35 cellular contexts compared by ENCODE assay signal in the genomic region with DNA sequence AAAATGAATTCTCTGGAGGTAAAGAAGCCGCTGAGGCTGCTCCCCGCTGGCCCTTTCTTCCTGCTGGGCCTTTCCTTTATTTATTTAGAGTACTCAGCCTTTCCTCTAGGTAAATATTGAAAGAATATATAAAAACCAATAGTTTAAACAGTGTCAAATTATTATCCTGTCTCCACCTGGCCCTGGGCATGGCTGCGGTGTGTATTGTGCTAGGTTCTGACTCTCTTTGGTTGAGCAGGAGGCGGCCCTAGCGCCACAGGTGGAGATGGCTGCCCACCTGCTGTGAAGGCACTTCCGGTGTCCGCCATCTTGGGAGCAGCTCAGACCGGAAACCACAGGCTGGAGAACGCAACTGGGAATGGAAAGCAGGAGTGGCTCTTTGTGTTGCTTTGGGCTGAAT. TPM values are rescaled to one million over a fixed set of nuclear protein-coding genes. Genes with fewer than 3 reads are reported as not detected.
DNase-seq lines count a peak whose midpoint lies in the region; ATAC-seq and TF ChIP-seq lines count a peak whose summit lies in the region.
"Had no signal": no experiment of that assay in that cellular context is flagged by ENCODE, and none has a peak within 500 bp of the region (broad histone marks: within the 10 kb centered on the region; RNA-seq: fewer than 3 reads in every experiment).

No MANE protein-coding gene starts in this region.

- in situ Hi-C loops in mammary epithelial cell (cut with MboI; ENCODE audit: low sequenced_read_pairs in 2 of 2) = loop anchor here in 1 of 2 donors (10.0 kb wide), 1 partner anchor 426 kb away; no protein-coding TSS in a partner anchor

- H3K27me3 ChIP-seq in breast epithelium = no peaks in the 10 kb centered on the region
- no peaks in the 10 kb centered on the region for H3K27me3 ChIP-seq in mammary epithelial cell (ENCODE audit: insufficient read depth, low read length)
- peaks cover 10% of the 10 kb centered on the region for H3K27me3 ChIP-seq in CD4-positive, alpha-beta memory T cell (ENCODE audit: insufficient read depth, low read length)
- H3K27me3 ChIP-seq: brain microvascular endothelial cell, foreskin keratinocyte, vagina had no signal

- no peak for ATAC-seq in HG03460 (IDR thresholded peaks at IDR 0.05; ENCODE audit: unreplicated experiment)
- ATAC-seq: activated CD4-positive, alpha-beta T cell treated with anti-CD3 and anti-CD28 coated beads for 36 hours; activated T-cell treated with anti-CD3 and anti-CD28 coated beads, Interleukin-2, amount 50 U/mL, for 4 hours; foreskin keratinocyte; heart right ventricle; left lobe of liver; stimulated activated effector memory CD8-positive, alpha-beta T cell treated with anti-CD3 and anti-CD28 coated beads, Interleukin-12 subunit alpha, Interleukin-12 subunit beta, amount 100 ng/mL, for 72 hours had no signal

- no peaks in the 10 kb centered on the region for H3K79me2 ChIP-seq in mammary epithelial cell (ENCODE audit: insufficient read depth, low read length)

- dilution Hi-C loops in mammary epithelial cell (cut with HindIII; ENCODE audit: low sequenced_read_pairs) = loop anchor here (25.0 kb wide), 1 partner anchor 372 kb away; a partner anchor contains a TSS

- H3K9me3 Mint-ChIP-seq in type B pancreatic cell = peaks cover 6% of the 10 kb centered on the region
- H3K9me3 Mint-ChIP-seq in CD4-positive, alpha-beta memory T cell = no peaks in the 10 kb centered on the region
- H3K9me3 Mint-ChIP-seq in activated T-cell treated with anti-CD3 and anti-CD28 coated beads, Interleukin-2, amount 50 U/mL, for 24 hours = no peaks in the 10 kb centered on the region
- H3K9me3 Mint-ChIP-seq: activated T-cell treated with anti-CD3 and anti-CD28 coated beads, Interleukin-2, amount 50 U/mL, for 4 hours; stimulated activated effector memory CD8-positive, alpha-beta T cell treated with anti-CD3 and anti-CD28 coated beads, Interleukin-12 subunit alpha, Interleukin-12 subunit beta, amount 100 ng/mL, for 72 hours had no signal

- H3K27ac ChIP-seq in breast epithelium (peak overlapping the region; percentile 88 to 90), mammary epithelial cell (ENCODE audit: insufficient read depth, low read depth, low read length) (no peak overlapping the region)
- no peak overlapping the region for H3K27ac ChIP-seq in CD4-positive, alpha-beta memory T cell (ENCODE audit: low read depth, low read length)
- H3K27ac ChIP-seq: adrenal gland, brain microvascular endothelial cell, foreskin keratinocyte, heart right ventricle, RWPE1, vagina had no signal

- peak overlapping the region; percentile 9 for H3K27ac Mint-ChIP-seq in type B pancreatic cell
- no peak overlapping the region for H3K27ac Mint-ChIP-seq in CD4-positive, alpha-beta memory T cell
- H3K27ac Mint-ChIP-seq in activated T-cell treated with anti-CD3 and anti-CD28 coated beads, Interleukin-2, amount 50 U/mL, for 24 hours = no peak overlapping the region
- H3K27ac Mint-ChIP-seq: activated CD4-positive, alpha-beta T cell treated with anti-CD3 and anti-CD28 coated beads for 36 hours; stimulated activated effector memory CD8-positive, alpha-beta T cell treated with anti-CD3 and anti-CD28 coated beads, Interleukin-12 subunit alpha, Interleukin-12 subunit beta, amount 100 ng/mL, for 72 hours had no signal

- no peak overlapping the region for H3K4me3 Mint-ChIP-seq in type B pancreatic cell
- H3K4me3 Mint-ChIP-seq in CD4-positive, alpha-beta memory T cell = no peak overlapping the region
- no peak overlapping the region for H3K4me3 Mint-ChIP-seq in activated T-cell treated with anti-CD3 and anti-CD28 coated beads, Interleukin-2, amount 50 U/mL, for 24 hours
- H3K4me3 Mint-ChIP-seq: activated CD4-positive, alpha-beta T cell treated with anti-CD3 and anti-CD28 coated beads for 36 hours; activated T-cell treated with anti-CD3 and anti-CD28 coated beads, Interleukin-2, amount 50 U/mL, for 4 hours; naive B cell; stimulated activated effector memory CD8-positive, alpha-beta T cell treated with anti-CD3 and anti-CD28 coated beads, Interleukin-12 subunit alpha, Interleukin-12 subunit beta, amount 100 ng/mL, for 72 hours had no signal

- TF ChIP-seq POLR2A in breast epithelium (IDR thresholded peaks at IDR 0.05) = no peak

- TF ChIP-seq CTCF in breast epithelium (IDR thresholded peaks at IDR 0.05) = no peak
- TF ChIP-seq CTCF in mammary epithelial cell (conservative IDR thresholded peaks at IDR 0.05 in 1 of 2, IDR thresholded peaks at IDR 0.05 in 1 of 2; ENCODE audit: extremely low read depth in 1 of 2, insufficient read depth in 1 of 2, low read depth in 1 of 2, low read length in 2 of 2) = no peak
- no peak for TF ChIP-seq CTCF in type B pancreatic cell (conservative IDR thresholded peaks at IDR 0.05)

- H4K20me1 ChIP-seq in mammary epithelial cell (ENCODE audit: insufficient read depth, low read length) = no peaks in the 10 kb centered on the region

- no peak overlapping the region for H3K4me3 ChIP-seq in breast epithelium
- H3K4me3 ChIP-seq in mammary epithelial cell (replicated peaks in 1 of 3; ENCODE audit: insufficient read depth in 1 of 3, low read depth in 2 of 3, low read length in 3 of 3) = no peak overlapping the region
- no peak overlapping the region for H3K4me3 ChIP-seq in CD4-positive, alpha-beta memory T cell (ENCODE audit: low read length in 2 of 2)
- H3K4me3 ChIP-seq: adrenal gland, heart right ventricle, vagina had no signal

- no peaks in the 10 kb centered on the region for H3K36me3 Mint-ChIP-seq in type B pancreatic cell
- H3K36me3 Mint-ChIP-seq in CD4-positive, alpha-beta memory T cell = no peaks in the 10 kb centered on the region
- H3K36me3 Mint-ChIP-seq in activated T-cell treated with anti-CD3 and anti-CD28 coated beads, Interleukin-2, amount 50 U/mL, for 24 hours (ENCODE audit: low read depth) = no peaks in the 10 kb centered on the region
- H3K36me3 Mint-ChIP-seq: naive B cell; stimulated activated effector memory CD8-positive, alpha-beta T cell treated with anti-CD3 and anti-CD28 coated beads, Interleukin-12 subunit alpha, Interleukin-12 subunit beta, amount 100 ng/mL, for 72 hours had no signal

- no TSS peak for BruUV-seq in mammary epithelial cell (replicated peaks; lab: Mats Ljungman, UMichigan)

- no peaks in the 10 kb centered on the region for H3K36me3 ChIP-seq in breast epithelium
- no peaks in the 10 kb centered on the region for H3K36me3 ChIP-seq in mammary epithelial cell (ENCODE audit: insufficient read depth, low read length)
- H3K36me3 ChIP-seq in CD4-positive, alpha-beta memory T cell (ENCODE audit: insufficient read depth, low read length) = no peaks in the 10 kb centered on the region
- H3K36me3 ChIP-seq: adrenal gland, brain microvascular endothelial cell, heart right ventricle, vagina had no signal

- H3K4me2 ChIP-seq in mammary epithelial cell (ENCODE audit: insufficient read depth, low read depth, low read length) = no peak overlapping the region
- H3K4me2 ChIP-seq: SK-N-SH had no signal

- CTCF ChIA-PET in mammary epithelial cell (lab: Charles Lee; ENCODE audit: low non-redundant PET) = no interaction called here
- CTCF ChIA-PET in CD4-positive, alpha-beta memory T cell (lab: Charles Lee; ENCODE audit: partially characterized antibody) = no interaction called here

- POLR2A ChIA-PET in CD4-positive, alpha-beta memory T cell (lab: Charles Lee; ENCODE audit: partially characterized antibody) = no interaction called here

- H3K4me1 ChIP-seq in breast epithelium (peaks cover 0 to 19% of the 10 kb centered on the region in 2 donors), mammary epithelial cell (ENCODE audit: insufficient read depth, low read length) (peaks cover 7% of the 10 kb centered on the region)
- no peaks in the 10 kb centered on the region for H3K4me1 ChIP-seq in CD4-positive, alpha-beta memory T cell (ENCODE audit: insufficient read depth, low read length)
- H3K4me1 ChIP-seq: adrenal gland, foreskin keratinocyte had no signal

- H3K9me3 ChIP-seq in breast epithelium (no peaks in the 10 kb centered on the region), mammary epithelial cell (replicated peaks; ENCODE audit: insufficient read depth, low read length) (no peaks in the 10 kb centered on the region)
- H3K9me3 ChIP-seq in CD4-positive, alpha-beta memory T cell (ENCODE audit: control insufficient read depth in 1 of 2, low read length in 2 of 2) = no peaks in the 10 kb centered on the region
- H3K9me3 ChIP-seq: adrenal gland, heart right ventricle, SK-N-SH, vagina had no signal

- intact Hi-C loops in breast epithelium (cut with DNase I; ENCODE audit: low total_unique reads) (loop anchor here (10.0 kb wide), 1 partner anchor 236 kb away; no protein-coding TSS in a partner anchor), mammary epithelial cell (cut with micrococcal nuclease) (loop anchor here (10.0 kb wide), 1 partner anchor 196 kb away; no protein-coding TSS in a partner anchor)
- intact Hi-C loops in CD4-positive, alpha-beta memory T cell (cut with micrococcal nuclease) = no loop called here

- no peak overlapping the region for H3K9ac ChIP-seq in mammary epithelial cell (ENCODE audit: insufficient read depth, low read length)
- H3K9ac ChIP-seq: SK-N-SH had no signal

- H3K27me3 Mint-ChIP-seq in type B pancreatic cell = peaks cover 14% of the 10 kb centered on the region
- peaks cover 8 to 13% of the 10 kb centered on the region in 2 donors for H3K27me3 Mint-ChIP-seq in CD4-positive, alpha-beta memory T cell
- H3K27me3 Mint-ChIP-seq in activated T-cell treated with anti-CD3 and anti-CD28 coated beads, Interleukin-2, amount 50 U/mL, for 24 hours = peaks cover 11% of the 10 kb centered on the region

- H2AFZ ChIP-seq in mammary epithelial cell (ENCODE audit: low read depth, low read length) = no peak overlapping the region

- peaks cover 16% of the 10 kb centered on the region for H3K4me1 Mint-ChIP-seq in type B pancreatic cell (ENCODE audit: unreplicated experiment)
- H3K4me1 Mint-ChIP-seq in CD4-positive, alpha-beta memory T cell = peaks cover 0 to 6% (median 2%) of the 10 kb centered on the region in 4 donors
- H3K4me1 Mint-ChIP-seq in activated T-cell treated with anti-CD3 and anti-CD28 coated beads, Interleukin-2, amount 50 U/mL, for 24 hours (ENCODE audit: low read depth) = peaks cover 8% of the 10 kb centered on the region
- H3K4me1 Mint-ChIP-seq: stimulated activated effector memory CD8-positive, alpha-beta T cell treated with anti-CD3 and anti-CD28 coated beads, Interleukin-12 subunit alpha, Interleukin-12 subunit beta, amount 100 ng/mL, for 72 hours had no signal

- WGBS in mammary epithelial cell (ENCODE audit: low coverage, missing lambda C conversion rate) = 92% methylated on average over 9 of the region's 9 CpGs

- DNase-seq in breast epithelium (ENCODE audit: low spot score in 2 of 2) (no peak), mammary epithelial cell (no peak), NCI-H146 treated with DMSO at 0.1 percent for 48 hours (lab: John Stamatoyannopoulos, UW; ENCODE audit: unreplicated experiment) (peak; percentile 91), NCI-H774 (lab: John Stamatoyannopoulos, UW) (peak; percentile 32), type B pancreatic cell (ENCODE audit: extremely low spot score, unreplicated experiment) (no peak)
- DNase-seq in CD4-positive, alpha-beta memory T cell = no peak
- DNase-seq in activated T-cell treated with anti-CD3 and anti-CD28 coated beads, Interleukin-2, amount 50 U/mL, for 24 hours = no peak
- DNase-seq: ACHN; activated CD4-positive, alpha-beta T cell treated with anti-CD3 and anti-CD28 coated beads for 36 hours; activated CD8-positive, alpha-beta memory T cell treated with anti-CD3 and anti-CD28 coated beads for 24 hours; activated naive CD4-positive, alpha-beta T cell; activated T-cell treated with anti-CD3 and anti-CD28 coated beads, Interleukin-2, amount 50 U/mL, for 4 hours; adrenal gland; brain microvascular endothelial cell; foreskin keratinocyte; heart right ventricle; KG1; mesendoderm; naive B cell; NCI-H1694 treated with DMSO at 0.1 percent for 48 hours; NCI-H526; SK-N-SH; stimulated activated CD4-positive, alpha-beta T cell treated with anti-CD3 and anti-CD28 coated beads, Interleukin-2, amount 100 ng/mL, for 48 hours; T-helper 2 cell had no signal

RNA-seq across cellular contexts. Expression of a gene that starts 29.0 kb away (rescaled TPM):
- not detected for total RNA-seq in breast epithelium
- total RNA-seq in mammary epithelial cell = not detected
- polyA plus RNA-seq in mammary epithelial cell = not detected
- polyA minus RNA-seq in mammary epithelial cell = not detected
- total RNA-seq in type B pancreatic cell (ENCODE audit: low replicate concordance) = not detected in 2 replicates
- total RNA-seq in CD4-positive, alpha-beta memory T cell = not detected
- polyA plus RNA-seq in CD4-positive, alpha-beta memory T cell = not detected
- total RNA-seq: activated CD4-positive, alpha-beta T cell treated with anti-CD3 and anti-CD28 coated beads for 36 hours; activated T-cell treated with anti-CD3 and anti-CD28 coated beads, Interleukin-2, amount 50 U/mL, for 4 hours; adrenal gland; esophagus mucosa; foreskin keratinocyte; G401; heart right ventricle; HT-29; osteocyte; temporal lobe; vagina had no signal
- polyA plus RNA-seq: adrenal gland, BJ, SK-N-SH had no signal

Comparison
In these comparisons a context has a peak if more than half of its experiments do, and no peak if none do; other contexts are left out.
1. H3K27ac ChIP-seq: peak in breast epithelium (2 of 2); none in mammary epithelial cell (single experiment) and CD4-positive, alpha-beta memory T cell (single experiment).
2. DNase-seq: peak in NCI-H146 treated with DMSO at 0.1 percent for 48 hours (single experiment) and NCI-H774 (single experiment); none in breast epithelium (0 of 2), mammary epithelial cell (single experiment), type B pancreatic cell (single experiment), CD4-positive, alpha-beta memory T cell (0 of 5) and activated T-cell treated with anti-CD3 and anti-CD28 coated beads, Interleukin-2, amount 50 U/mL, for 24 hours (single experiment).